Comparison of ENCODE assay signal across 1 cellular context in the genomic region with DNA sequence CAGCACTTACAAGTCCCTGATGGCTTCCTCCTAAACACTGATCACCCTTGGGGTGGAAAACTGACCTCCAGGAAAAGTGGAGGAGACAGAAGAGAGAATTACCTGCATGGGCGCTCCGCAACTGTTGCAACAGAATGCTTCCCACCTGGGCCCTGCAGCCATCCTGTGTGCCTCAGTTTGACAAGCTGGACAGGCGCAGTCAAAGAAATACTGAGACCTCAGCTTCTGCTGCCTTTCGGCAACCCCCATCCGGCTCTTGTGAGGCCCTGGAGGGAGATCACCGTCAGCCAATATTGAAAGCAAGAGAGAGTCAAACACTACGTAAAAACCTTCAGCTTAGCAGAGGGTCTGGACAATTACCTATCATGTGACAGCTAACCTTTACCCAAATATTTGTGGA.
TF ChIP-seq lines count a peak whose summit lies in the region.

No MANE protein-coding gene starts in this region.

TF ChIP-seq in HCT116, 20 proteins besides CTCF, POLR2A, EP300 and RAD21:
- TF ChIP-seq, protein P1, sequence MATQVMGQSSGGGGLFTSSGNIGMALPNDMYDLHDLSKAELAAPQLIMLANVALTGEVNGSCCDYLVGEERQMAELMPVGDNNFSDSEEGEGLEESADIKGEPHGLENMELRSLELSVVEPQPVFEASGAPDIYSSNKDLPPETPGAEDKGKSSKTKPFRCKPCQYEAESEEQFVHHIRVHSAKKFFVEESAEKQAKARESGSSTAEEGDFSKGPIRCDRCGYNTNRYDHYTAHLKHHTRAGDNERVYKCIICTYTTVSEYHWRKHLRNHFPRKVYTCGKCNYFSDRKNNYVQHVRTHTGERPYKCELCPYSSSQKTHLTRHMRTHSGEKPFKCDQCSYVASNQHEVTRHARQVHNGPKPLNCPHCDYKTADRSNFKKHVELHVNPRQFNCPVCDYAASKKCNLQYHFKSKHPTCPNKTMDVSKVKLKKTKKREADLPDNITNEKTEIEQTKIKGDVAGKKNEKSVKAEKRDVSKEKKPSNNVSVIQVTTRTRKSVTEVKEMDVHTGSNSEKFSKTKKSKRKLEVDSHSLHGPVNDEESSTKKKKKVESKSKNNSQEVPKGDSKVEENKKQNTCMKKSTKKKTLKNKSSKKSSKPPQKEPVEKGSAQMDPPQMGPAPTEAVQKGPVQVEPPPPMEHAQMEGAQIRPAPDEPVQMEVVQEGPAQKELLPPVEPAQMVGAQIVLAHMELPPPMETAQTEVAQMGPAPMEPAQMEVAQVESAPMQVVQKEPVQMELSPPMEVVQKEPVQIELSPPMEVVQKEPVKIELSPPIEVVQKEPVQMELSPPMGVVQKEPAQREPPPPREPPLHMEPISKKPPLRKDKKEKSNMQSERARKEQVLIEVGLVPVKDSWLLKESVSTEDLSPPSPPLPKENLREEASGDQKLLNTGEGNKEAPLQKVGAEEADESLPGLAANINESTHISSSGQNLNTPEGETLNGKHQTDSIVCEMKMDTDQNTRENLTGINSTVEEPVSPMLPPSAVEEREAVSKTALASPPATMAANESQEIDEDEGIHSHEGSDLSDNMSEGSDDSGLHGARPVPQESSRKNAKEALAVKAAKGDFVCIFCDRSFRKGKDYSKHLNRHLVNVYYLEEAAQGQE (IDR thresholded peaks at IDR 0.05; ENCODE audit: low read depth): no peak
- no peak for TF ChIP-seq TCF7L2 (IDR thresholded peaks at IDR 0.05; ENCODE audit: borderline replicate concordance, extremely low read depth, insufficient read depth, insufficient read length)
- no peak for TF ChIP-seq CBX3 (IDR thresholded peaks at IDR 0.05; ENCODE audit: low read depth)
- TF ChIP-seq, protein P2, sequence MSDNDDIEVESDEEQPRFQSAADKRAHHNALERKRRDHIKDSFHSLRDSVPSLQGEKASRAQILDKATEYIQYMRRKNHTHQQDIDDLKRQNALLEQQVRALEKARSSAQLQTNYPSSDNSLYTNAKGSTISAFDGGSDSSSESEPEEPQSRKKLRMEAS (IDR thresholded peaks at IDR 0.05): no peak
- TF ChIP-seq SIN3A (IDR thresholded peaks at IDR 0.05; ENCODE audit: low read depth): no peak
